In genomic region chr14:91356218-91356763, GRCh38 we compare ENCODE assay signal across 12 cellular contexts.
DNase-seq lines count a peak whose midpoint lies in the region; ATAC-seq and TF ChIP-seq lines count a peak whose summit lies in the region.
"Had no signal": no experiment of that assay in that cellular context is flagged by ENCODE, and none has a peak within 500 bp of the region (broad histone marks: within the 10 kb centered on the region; RNA-seq: fewer than 3 reads in every experiment).

No MANE protein-coding gene starts in this region.

- ATAC-seq in GM18502 (IDR thresholded peaks at IDR 0.05; ENCODE audit: poor library complexity, unreplicated experiment) (peak; percentile 35), T-helper 17 cell (peak; percentile 24), PC-3 (no peak)
- ATAC-seq in naive thymus-derived CD8-positive, alpha-beta T cell, result peak; percentile 13 to 34
- ATAC-seq: WTC11 had no signal

- H3K14ac ChIP-seq in H9 (ENCODE audit: insufficient read depth, low read length), result no peak overlapping the region

- no peak overlapping the region for H3K18ac ChIP-seq in H9 (ENCODE audit: insufficient read length, low read depth, low read length)

- no peaks in the 10 kb centered on the region for H3K9me2 ChIP-seq in PC-3 (replicated peaks; ENCODE audit: low read length)

- peaks cover 4% of the 10 kb centered on the region for H3K79me1 ChIP-seq in H9 (ENCODE audit: insufficient read depth, low read depth, low read length, poor library complexity, severe bottlenecking)

- intact Hi-C loops in PC-3 (cut with micrococcal nuclease), result no loop called here

- H3K9ac ChIP-seq in H9 (ENCODE audit: extremely low read depth, insufficient read length, low read length) (no peak overlapping the region), PC-3 (ENCODE audit: low read length) (no peak overlapping the region)

- no peak overlapping the region for H2BK12ac ChIP-seq in H9 (ENCODE audit: insufficient read length, low read depth, low read length)

- no peak overlapping the region for H4K5ac ChIP-seq in H9 (ENCODE audit: insufficient read length, low read depth, low read length)

- no peaks in the 10 kb centered on the region for H3F3A ChIP-seq in PC-3 (ENCODE audit: low read length, unreplicated experiment)

- H3K36me3 ChIP-seq in PC-3 (ENCODE audit: low read depth, low read length) (no peaks in the 10 kb centered on the region), H7 (replicated peaks; ENCODE audit: control insufficient read depth, insufficient read depth, low read length) (no peaks in the 10 kb centered on the region)

- H3K27me3 ChIP-seq in H9 (ENCODE audit: insufficient read depth, low read length), result no peaks in the 10 kb centered on the region
- no peaks in the 10 kb centered on the region for H3K27me3 ChIP-seq in PC-3 (ENCODE audit: low read length)
- H3K27me3 ChIP-seq in H7 (ENCODE audit: control insufficient read depth, insufficient read depth, low read length), result no peaks in the 10 kb centered on the region

- H3K56ac ChIP-seq in H9 (ENCODE audit: insufficient read length, low read depth, low read length), result no peak overlapping the region

- DNase-seq in H9 (no peak), T-helper 17 cell (no peak), SW480 (ENCODE audit: low spot score) (no peak), PC-3 (no peak), H7 (no peak), KG1 (lab: John Stamatoyannopoulos, UW) (no peak)
- DNase-seq in naive thymus-derived CD8-positive, alpha-beta T cell, result peak in 1 of 10 donors; percentile 49
- DNase-seq: DMS53, NCI-H1436 treated with DMSO at 0.1 percent for 48 hours had no signal

- no peak overlapping the region for H2AFZ ChIP-seq in H9 (ENCODE audit: low read length)
- H2AFZ ChIP-seq in PC-3 (ENCODE audit: low read length), result no peak overlapping the region

- CTCF ChIA-PET in PC-3 (lab: Charles Lee), result no interaction called here

- H2AK5ac ChIP-seq in H9 (ENCODE audit: insufficient read length, low read length), result no peak overlapping the region

- no peak overlapping the region for H4K8ac ChIP-seq in H9 (replicated peaks; ENCODE audit: insufficient read length, low read depth, low read length)

- H3K23me2 ChIP-seq in H9 (ENCODE audit: insufficient read length, low read depth, low read length, poor library complexity, severe bottlenecking), result no peaks in the 10 kb centered on the region

- no peak overlapping the region for H4K91ac ChIP-seq in H9 (ENCODE audit: insufficient read length, low read depth, low read length)

- no peaks in the 10 kb centered on the region for H3K9me3 ChIP-seq in H9 (ENCODE audit: control insufficient read depth, low read depth, low read length)
- no peaks in the 10 kb centered on the region for H3K9me3 ChIP-seq in T-helper 17 cell (ENCODE audit: control insufficient read depth, low read length, poor library complexity, severe bottlenecking)
- H3K9me3 ChIP-seq in PC-3 (ENCODE audit: low read length), result no peaks in the 10 kb centered on the region

- H4K20me1 ChIP-seq in H9 (ENCODE audit: control insufficient read depth, insufficient read depth, insufficient read length), result no peaks in the 10 kb centered on the region
- no peaks in the 10 kb centered on the region for H4K20me1 ChIP-seq in PC-3 (ENCODE audit: low read length)

- no peak overlapping the region for H2BK20ac ChIP-seq in H9 (ENCODE audit: low read depth, low read length, poor library complexity, severe bottlenecking)

- H3T11ph ChIP-seq in H9 (ENCODE audit: low read length), result no peak overlapping the region

- H3K27me3 Mint-ChIP-seq in H9 (ENCODE audit: low read depth), result no peaks in the 10 kb centered on the region
- H3K27me3 Mint-ChIP-seq in T-helper 17 cell, result no peaks in the 10 kb centered on the region
- no peaks in the 10 kb centered on the region for H3K27me3 Mint-ChIP-seq in naive thymus-derived CD8-positive, alpha-beta T cell

- H3K4me3 ChIP-seq in PC-3 (ENCODE audit: low read length), result no peak overlapping the region
- no peak overlapping the region for H3K4me3 ChIP-seq in H7 (ENCODE audit: insufficient read depth, low read depth, low read length)
- H3K4me3 ChIP-seq: lung had no signal

- H2BK5ac ChIP-seq in H9 (ENCODE audit: insufficient read length, low read length), result no peak overlapping the region

- no CpG with 5 or more reads among the region's 12 CpGs for WGBS in H9 (ENCODE audit: extremely low coverage, insufficient read length, low lambda C conversion rate)

- H3K4me1 Mint-ChIP-seq in H9 (peaks cover 32 to 33% of the 10 kb centered on the region in 2 experiments), T-helper 17 cell (peaks cover 70% of the 10 kb centered on the region)
- peaks cover 63 to 98% (median 85%) of the 10 kb centered on the region in 4 donors for H3K4me1 Mint-ChIP-seq in naive thymus-derived CD8-positive, alpha-beta T cell

- no peak overlapping the region for H2BK15ac ChIP-seq in H9 (ENCODE audit: low read depth, low read length)

- H3K9me3 Mint-ChIP-seq in H9, result no peaks in the 10 kb centered on the region
- no peaks in the 10 kb centered on the region for H3K9me3 Mint-ChIP-seq in naive thymus-derived CD8-positive, alpha-beta T cell
- H3K9me3 Mint-ChIP-seq: WTC11 had no signal

- no peak overlapping the region for H3K4me2 ChIP-seq in H9 (ENCODE audit: insufficient read depth, insufficient read length, low read length)
- no peak overlapping the region for H3K4me2 ChIP-seq in PC-3 (ENCODE audit: low read length)

- BruUV-seq in PC-3 (replicated peaks; lab: Mats Ljungman, UMichigan), result no TSS peak

- peaks cover 4 to 17% (median 12%) of the 10 kb centered on the region in 3 experiments; a peak in 6 of 7 replicates for H3K36me3 Mint-ChIP-seq in H9 (ENCODE audit: insufficient read depth in 1 of 3, low read depth in 3 of 3)
- peaks cover 5% of the 10 kb centered on the region for H3K36me3 Mint-ChIP-seq in T-helper 17 cell (ENCODE audit: low read depth)
- peaks cover 0 to 49% (median 2%) of the 10 kb centered on the region in 3 donors for H3K36me3 Mint-ChIP-seq in naive thymus-derived CD8-positive, alpha-beta T cell

- no peak overlapping the region for H3K4ac ChIP-seq in H9 (ENCODE audit: low read depth, low read length)

- H3K23ac ChIP-seq in H9 (ENCODE audit: insufficient read length, low read depth, low read length), result no peak overlapping the region

- H3K27ac Mint-ChIP-seq in H9 (peak overlapping the region in 2 of 3 experiments; percentile 11 to 87; a peak in 3 of 7 replicates), T-helper 17 cell (peak overlapping the region; percentile 99)
- H3K27ac Mint-ChIP-seq in naive thymus-derived CD8-positive, alpha-beta T cell, result peak overlapping the region; percentile 94 to 99 (median 96)

- H3K27ac ChIP-seq in H9 (ENCODE audit: insufficient read length, low read depth, low read length) (no peak overlapping the region), PC-3 (ENCODE audit: low read length) (no peak overlapping the region)

- H2BK120ac ChIP-seq in H9 (ENCODE audit: low read depth, low read length, poor library complexity, severe bottlenecking), result no peak overlapping the region

- H3K79me2 ChIP-seq in H9 (ENCODE audit: insufficient read depth, low read length), result peaks cover 2% of the 10 kb centered on the region; the same call in 1 of the 2 replicates
- 0 out of 2 replicates have a peak, but pooled peaks cover 3% of the 10 kb centered on the region for H3K79me2 ChIP-seq in PC-3 (ENCODE audit: low read length)

- H3K4me1 ChIP-seq in H9 (ENCODE audit: insufficient read depth, low read length) (no peaks in the 10 kb centered on the region; the same call in 1 of the 2 replicates), PC-3 (ENCODE audit: insufficient read depth, low read length) (no peaks in the 10 kb centered on the region)

- H3K4me3 Mint-ChIP-seq in H9, result no peak overlapping the region
- H3K4me3 Mint-ChIP-seq in T-helper 17 cell, result peak overlapping the region; percentile 83
- peak overlapping the region; percentile 54 to 92 (median 83) for H3K4me3 Mint-ChIP-seq in naive thymus-derived CD8-positive, alpha-beta T cell
- H3K4me3 Mint-ChIP-seq: WTC11 had no signal

- POLR2A ChIA-PET in naive thymus-derived CD8-positive, alpha-beta T cell (lab: Charles Lee), result interaction anchor here (0.5 to 15.0 kb wide), 14 partner anchors 8 to 154 kb away, joined by 3 to 200 read pairs (median 11); partner anchors contain the start of genes CCDC88C and PPP4R3A
- POLR2A ChIA-PET in PC-3 (lab: Charles Lee; ENCODE audit: unreplicated experiment), result interaction anchor here (0.6 kb wide), 2 partner anchors 10 kb away, joined by 4 to 5 read pairs; no protein-coding TSS in a partner anchor

- TF ChIP-seq CTCF in H9 (conservative IDR thresholded peaks at IDR 0.05) (no peak), PC-3 (conservative IDR thresholded peaks at IDR 0.05; ENCODE audit: low read depth, low read length) (no peak)

Comparison
In these comparisons a context has a peak if more than half of its experiments do, and no peak if none do; other contexts are left out.
1. H3K27ac Mint-ChIP-seq: peak in every context shown above with its lines; median percentile 99 in T-helper 17 cell; 96 in naive thymus-derived CD8-positive, alpha-beta T cell; 49 in H9.
2. H3K4me3 Mint-ChIP-seq: peak in T-helper 17 cell (single experiment) and naive thymus-derived CD8-positive, alpha-beta T cell (10 of 10); none in H9 (0 of 2).